In the genomic region with DNA sequence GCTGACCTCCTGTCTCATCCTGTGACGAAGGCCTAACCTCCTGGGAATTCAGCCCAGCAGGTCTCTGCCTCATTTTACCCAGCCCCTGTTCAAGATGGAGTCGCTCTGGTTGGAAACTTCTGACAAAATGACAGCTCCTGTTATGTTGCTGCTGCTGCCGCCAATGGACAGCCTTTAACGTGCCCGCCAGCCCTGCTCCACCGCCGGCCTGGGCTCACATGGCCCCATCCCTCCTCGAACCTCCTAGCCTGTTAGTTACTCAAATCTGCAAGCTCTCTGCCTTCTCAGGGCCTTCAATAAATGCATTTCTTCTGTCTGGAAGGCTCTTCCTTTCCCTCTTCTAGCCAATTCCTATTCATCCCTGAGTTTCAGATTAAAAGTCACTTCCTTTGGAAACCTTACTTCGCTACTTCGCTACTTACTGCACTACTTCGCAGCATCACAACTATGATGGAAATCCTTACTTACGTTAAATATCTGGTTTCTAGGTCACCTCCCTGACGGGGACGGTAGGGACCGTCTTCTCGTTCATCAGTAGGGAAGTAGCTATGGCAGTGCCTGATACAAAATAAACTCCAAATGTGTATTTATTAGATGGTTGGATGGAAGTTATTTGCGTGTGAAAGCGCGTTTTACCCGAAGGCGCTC, we compare ENCODE assay signal across 8 cellular contexts. TPM values are rescaled to one million over a fixed set of nuclear protein-coding genes. Genes with fewer than 3 reads are reported as not detected.
A peak's percentile ranks its signal among the peaks of the same experiment; 100 is the strongest.
DNase-seq lines count a peak whose midpoint lies in the region; ATAC-seq and TF ChIP-seq lines count a peak whose summit lies in the region.

No MANE protein-coding gene starts in this region.

- peaks cover 9% of the 10 kb centered on the region for H3K79me2 ChIP-seq in fibroblast of lung (ENCODE audit: control insufficient read depth, insufficient read depth, low read length)

- peaks cover 50% of the 10 kb centered on the region for H3K4me1 Mint-ChIP-seq in activated T-cell treated with anti-CD3 and anti-CD28 coated beads, Interleukin-2, amount 50 U/mL, for 72 hours (ENCODE audit: low read depth)

- H3K27ac Mint-ChIP-seq in activated T-cell treated with anti-CD3 and anti-CD28 coated beads, Interleukin-2, amount 50 U/mL, for 72 hours, result peak overlapping the region; percentile 78

- peaks cover 0 to 7% of the 10 kb centered on the region in 2 donors for H3K36me3 Mint-ChIP-seq in activated T-cell treated with anti-CD3 and anti-CD28 coated beads, Interleukin-2, amount 50 U/mL, for 72 hours (ENCODE audit: insufficient read depth in 2 of 2)

- no peak for ATAC-seq in activated T-cell treated with anti-CD3 and anti-CD28 coated beads, Interleukin-2, amount 50 U/mL, for 72 hours (replicated peaks in 1 of 2)
- ATAC-seq in psoas muscle (peak in 2 of 4 donors; percentile 0 to 14), HG03342 (IDR thresholded peaks at IDR 0.05; ENCODE audit: unreplicated experiment) (no peak)

- peak overlapping the region; percentile 88 to 93 for H3K4me3 Mint-ChIP-seq in activated T-cell treated with anti-CD3 and anti-CD28 coated beads, Interleukin-2, amount 50 U/mL, for 72 hours

- intact Hi-C loops in psoas muscle (cut with DNase I), result no loop called here
- intact Hi-C loops in posterior vena cava (cut with DNase I), result no loop called here

- H3K4me3 ChIP-seq in fibroblast of lung (replicated peaks in 1 of 4; ENCODE audit: control extremely low read depth in 1 of 4, insufficient read depth in 1 of 4, low read depth in 3 of 4, low read length in 4 of 4) (peak overlapping the region; percentile 8 to 78 (median 68)), psoas muscle (peak overlapping the region; percentile 74)

- H4K20me1 ChIP-seq in fibroblast of lung (ENCODE audit: control insufficient read depth, extremely low read depth, insufficient read depth, low read length), result no peaks in the 10 kb centered on the region

- H3K9me3 Mint-ChIP-seq in activated T-cell treated with anti-CD3 and anti-CD28 coated beads, Interleukin-2, amount 50 U/mL, for 72 hours, result no peaks in the 10 kb centered on the region

- H3K27ac ChIP-seq in fibroblast of lung (ENCODE audit: insufficient read depth, low read length), result peak overlapping the region; percentile 70
- peak overlapping the region; percentile 92 for H3K27ac ChIP-seq in psoas muscle

- no peaks in the 10 kb centered on the region for H3K9me3 ChIP-seq in fibroblast of lung (ENCODE audit: control insufficient read depth, insufficient read depth, low read depth, low read length)
- no peaks in the 10 kb centered on the region for H3K9me3 ChIP-seq in psoas muscle

- H3K36me3 ChIP-seq in fibroblast of lung (ENCODE audit: control insufficient read depth, insufficient read depth, low read length), result peaks cover 11% of the 10 kb centered on the region
- H3K36me3 ChIP-seq in psoas muscle (ENCODE audit: insufficient read depth in 1 of 2, low read depth in 1 of 2), result peaks cover 0 to 25% of the 10 kb centered on the region in 2 donors

- H3K27me3 ChIP-seq in fibroblast of lung (ENCODE audit: control insufficient read depth, insufficient read depth, low read length), result no peaks in the 10 kb centered on the region
- no peaks in the 10 kb centered on the region for H3K27me3 ChIP-seq in psoas muscle (ENCODE audit: insufficient read depth in 3 of 3, low read length in 2 of 3)

- peak overlapping the region; percentile 60 for H2AFZ ChIP-seq in fibroblast of lung (ENCODE audit: low read length)

- H3K27me3 Mint-ChIP-seq in activated T-cell treated with anti-CD3 and anti-CD28 coated beads, Interleukin-2, amount 50 U/mL, for 72 hours (ENCODE audit: low read depth), result no peaks in the 10 kb centered on the region

- TF ChIP-seq CTCF in fibroblast of lung (conservative IDR thresholded peaks at IDR 0.05 in 1 of 2, IDR thresholded peaks at IDR 0.05 in 1 of 2; ENCODE audit: low read depth in 1 of 2, low read length in 2 of 2), result no peak
- TF ChIP-seq CTCF in psoas muscle (IDR thresholded peaks at IDR 0.05), result no peak

- no peak overlapping the region for H3K9ac ChIP-seq in fibroblast of lung (ENCODE audit: insufficient read depth, low read length)

- peak overlapping the region; percentile 89 for H3K4me2 ChIP-seq in fibroblast of lung (ENCODE audit: extremely low read depth, insufficient read depth, low read length)

- DNase-seq in activated T-cell treated with anti-CD3 and anti-CD28 coated beads, Interleukin-2, amount 50 U/mL, for 72 hours, result no peak
- DNase-seq in activated T-cell treated with anti-CD3 and anti-CD28 coated beads, Interleukin-2, amount 50 U/mL, for 48 hours, result no peak
- peak; percentile 66 for DNase-seq in SK-N-DZ (ENCODE audit: low spot score)
- DNase-seq in fibroblast of lung (ENCODE audit: low read depth in 2 of 2), result no peak
- peak in 1 of 2 donors; percentile 45 for DNase-seq in psoas muscle
- no peak for DNase-seq in NCI-H187 treated with DMSO at 0.1 percent for 48 hours (lab: John Stamatoyannopoulos, UW)
- no peak for DNase-seq in posterior vena cava (ENCODE audit: low spot score)

- H3K4me1 ChIP-seq in fibroblast of lung (ENCODE audit: control insufficient read depth, extremely low read depth, insufficient read depth, low read length) (peaks cover 13% of the 10 kb centered on the region), psoas muscle (peaks cover 29% of the 10 kb centered on the region)

- WGBS in psoas muscle, 3 donors, result 23 to 26% (median 26%) methylated on average over 21 of the region's 21 CpGs

RNA-seq across cellular contexts. Expression of a gene that starts 0.5 kb away (rescaled TPM):
- 1 to 10 TPM; 9.4 to 9.8 TPM for total RNA-seq in activated T-cell treated with anti-CD3 and anti-CD28 coated beads, Interleukin-2, amount 50 U/mL, for 72 hours
- polyA plus RNA-seq in SK-N-DZ (2014; cell fraction: cytosol; rRNA removed), result 44.3 and 63.8 TPM in 2 replicates
- 96.3 and 104 TPM in 2 replicates for polyA plus RNA-seq in SK-N-DZ (2014; cell fraction: nucleus; rRNA removed)
- total RNA-seq in fibroblast of lung (22.3 and 31.9 TPM in 2 replicates), psoas muscle (10 to 100 TPM in 3 of 4 donors, 1 to 10 TPM in 1; 9.1 to 17.8 (median 11.7) TPM), posterior vena cava (10 to 100 TPM; 27.1 to 36.0 TPM)
- polyA plus RNA-seq in fibroblast of lung (18.5 and 19.5 TPM in 2 replicates), psoas muscle (10 to 100 TPM; 16.0 to 18.1 (median 17.5) TPM)
- polyA plus RNA-seq in fibroblast of lung (2012), result 28.9 and 33.2 TPM in 2 replicates
- 29.5 and 45.2 TPM in 2 replicates for polyA minus RNA-seq in fibroblast of lung (ENCODE audit: low replicate concordance)

RNA-seq across cellular contexts. Expression of a gene that starts 17.2 kb away (rescaled TPM):
- 1 to 10 TPM; 1.3 to 1.8 TPM for total RNA-seq in activated T-cell treated with anti-CD3 and anti-CD28 coated beads, Interleukin-2, amount 50 U/mL, for 72 hours
- polyA plus RNA-seq in SK-N-DZ (2014; cell fraction: cytosol; rRNA removed), result 0.33 and 1.2 TPM in 2 replicates
- 0.76 and 1.3 TPM in 2 replicates for polyA plus RNA-seq in SK-N-DZ (2014; cell fraction: nucleus; rRNA removed)
- total RNA-seq in fibroblast of lung (2.1 and 2.6 TPM in 2 replicates), psoas muscle (1 to 10 TPM in 1 of 4 donors, under 1 TPM in 3; 0.54 to 1.2 (median 0.72) TPM), posterior vena cava (1 to 10 TPM in 1 of 2 donors, under 1 TPM in 1; 0.67 to 1.2 TPM)
- polyA plus RNA-seq in fibroblast of lung (0.40 and 0.80 TPM in 2 replicates), psoas muscle (1 to 10 TPM; 1.3 to 2.1 (median 1.7) TPM)
- 3.5 and 4.3 TPM in 2 replicates for polyA plus RNA-seq in fibroblast of lung (2012)
- 0.39 and 0.44 TPM in 2 replicates for polyA minus RNA-seq in fibroblast of lung (ENCODE audit: low replicate concordance)

RNA-seq across cellular contexts. Expression of a gene that starts 26.4 kb away (rescaled TPM):
- 10 to 100 TPM; 98.2 to 98.5 TPM for total RNA-seq in activated T-cell treated with anti-CD3 and anti-CD28 coated beads, Interleukin-2, amount 50 U/mL, for 72 hours
- polyA plus RNA-seq in SK-N-DZ (2014; cell fraction: cytosol; rRNA removed), result 33.3 and 40.2 TPM in 2 replicates
- polyA plus RNA-seq in SK-N-DZ (2014; cell fraction: nucleus; rRNA removed), result 89.3 TPM in 2 replicates
- 9.8 and 16.5 TPM in 2 replicates for total RNA-seq in fibroblast of lung
- 20.3 and 31.6 TPM in 2 replicates for polyA plus RNA-seq in fibroblast of lung
- 40.7 and 58.5 TPM in 2 replicates for polyA plus RNA-seq in fibroblast of lung (2012)
- 56.0 and 196 TPM in 2 replicates for polyA minus RNA-seq in fibroblast of lung (ENCODE audit: low replicate concordance)
- 10 to 100 TPM; 31.6 to 45.4 (median 37.0) TPM for total RNA-seq in psoas muscle
- polyA plus RNA-seq in psoas muscle, result 100 to 1,000 TPM in 1 of 3 donors, 10 to 100 TPM in 2; 41.0 to 141 (median 73.5) TPM
- 10 to 100 TPM; 34.0 TPM for total RNA-seq in posterior vena cava

RNA-seq across cellular contexts. Expression of a gene that starts 31.4 kb away (rescaled TPM):
- 10 to 100 TPM; 38.8 to 41.2 TPM for total RNA-seq in activated T-cell treated with anti-CD3 and anti-CD28 coated beads, Interleukin-2, amount 50 U/mL, for 72 hours
- polyA plus RNA-seq in SK-N-DZ (2014; cell fraction: cytosol; rRNA removed), result 26.7 and 32.4 TPM in 2 replicates
- polyA plus RNA-seq in SK-N-DZ (2014; cell fraction: nucleus; rRNA removed), result 75.7 and 102 TPM in 2 replicates
- total RNA-seq in fibroblast of lung, result 32.6 and 36.2 TPM in 2 replicates
- 49.3 and 56.1 TPM in 2 replicates for polyA plus RNA-seq in fibroblast of lung
- 44.1 and 49.5 TPM in 2 replicates for polyA plus RNA-seq in fibroblast of lung (2012)
- 47.2 and 53.9 TPM in 2 replicates for polyA minus RNA-seq in fibroblast of lung (ENCODE audit: low replicate concordance)
- 10 to 100 TPM; 45.2 to 67.9 (median 55.2) TPM for total RNA-seq in psoas muscle
- 100 to 1,000 TPM in 1 of 3 donors, 10 to 100 TPM in 2; 71.0 to 108 (median 89.2) TPM for polyA plus RNA-seq in psoas muscle
- 10 to 100 TPM; 27.5 to 28.5 TPM for total RNA-seq in posterior vena cava

RNA-seq across cellular contexts. Expression of a gene that starts 42.0 kb away (rescaled TPM):
- total RNA-seq in activated T-cell treated with anti-CD3 and anti-CD28 coated beads, Interleukin-2, amount 50 U/mL, for 72 hours, result 10 to 100 TPM; 31.7 to 40.7 TPM
- polyA plus RNA-seq in SK-N-DZ (2014; cell fraction: cytosol; rRNA removed), result 49.3 and 53.6 TPM in 2 replicates
- polyA plus RNA-seq in SK-N-DZ (2014; cell fraction: nucleus; rRNA removed), result 83.5 and 85.1 TPM in 2 replicates
- 2.3 and 4.6 TPM in 2 replicates for total RNA-seq in fibroblast of lung
- polyA plus RNA-seq in fibroblast of lung, result 8.0 and 18.7 TPM in 2 replicates
- 7.4 and 17.6 TPM in 2 replicates for polyA plus RNA-seq in fibroblast of lung (2012)
- 0.59 and 5.4 TPM in 2 replicates for polyA minus RNA-seq in fibroblast of lung (ENCODE audit: low replicate concordance)
- 1 to 10 TPM in 2 of 4 donors, under 1 TPM in 2; 0.26 to 3.3 (median 1.4) TPM for total RNA-seq in psoas muscle
- 10 to 100 TPM in 1 of 3 donors, 1 to 10 TPM in 2; 3.8 to 13.3 (median 5.3) TPM for polyA plus RNA-seq in psoas muscle
- total RNA-seq in posterior vena cava, result 1 to 10 TPM; 4.1 to 4.7 TPM
